ENCODE assay signal across 1 cellular context in genomic region chr11:61978703-61979661, GRCh38.
TF ChIP-seq lines count a peak whose summit lies in the region.

No MANE protein-coding gene starts in this region.

TF ChIP-seq in K562, 482 proteins besides CTCF, POLR2A, EP300 and RAD21 (continued from another document):
- TF ChIP-seq ZBTB40 (IDR thresholded peaks at IDR 0.05) (no peak), ZBTB40 (CRISPR knock-in tag; IDR thresholded peaks at IDR 0.05) (no peak), RBBP5 (IDR thresholded peaks at IDR 0.05; ENCODE audit: borderline replicate concordance, insufficient read depth, low read length, poor library complexity, severe bottlenecking) (no peak), GTF2E2 (tag; IDR thresholded peaks at IDR 0.05) (no peak), GTF2F1 (IDR thresholded peaks at IDR 0.05; ENCODE audit: low read depth, low read length) (no peak), ZBTB8A (IDR thresholded peaks at IDR 0.05; ENCODE audit: partially characterized antibody) (no peak), MXI1 (IDR thresholded peaks at IDR 0.05; ENCODE audit: low read depth, low read length) (no peak), PKNOX1 (IDR thresholded peaks at IDR 0.05) (peak; percentile 92), ZNF175 (CRISPR knock-in tag; IDR thresholded peaks at IDR 0.05; ENCODE audit: low read depth) (no peak), FOXA1 (IDR thresholded peaks at IDR 0.05; ENCODE audit: borderline replicate concordance) (no peak), CEBPB (tag; IDR thresholded peaks at IDR 0.05) (peak; percentile 89), SREBF2 (CRISPR knock-in tag; IDR thresholded peaks at IDR 0.05) (no peak), FOXK1 (CRISPR knock-in tag; IDR thresholded peaks at IDR 0.05; ENCODE audit: borderline replicate concordance) (no peak), RCOR1 (IDR thresholded peaks at IDR 0.05; ENCODE audit: borderline replicate concordance in 1 of 2, low read depth in 2 of 2, low read length in 2 of 2) (peak in 1 of 2 experiments; percentile 18; a peak in 1 of 4 replicates), SMAD3 (CRISPR knock-in tag; conservative IDR thresholded peaks at IDR 0.05) (no peak), FIP1L1 (IDR thresholded peaks at IDR 0.05; ENCODE audit: low read depth, low read length, poor library complexity, severe bottlenecking) (no peak), MBD1 (CRISPR knock-in tag; IDR thresholded peaks at IDR 0.05) (no peak), ZFPM2 (CRISPR knock-in tag; IDR thresholded peaks at IDR 0.05) (no peak), JUND (IDR thresholded peaks at IDR 0.05; ENCODE audit: borderline replicate concordance, low read depth, low read length) (peak; percentile 52; the same call in 1 of the 2 replicates), JUND (tag; IDR thresholded peaks at IDR 0.05; ENCODE audit: borderline replicate concordance, low read depth, low read length) (no peak; the same call in 2 of the 3 replicates), CBX5 (IDR thresholded peaks at IDR 0.05; ENCODE audit: borderline replicate concordance, low read depth) (no peak), ZNF436 (CRISPR knock-in tag; IDR thresholded peaks at IDR 0.05) (peak; percentile 78), TCF7L2 (IDR thresholded peaks at IDR 0.05; ENCODE audit: low read depth, low read length) (no peak), ELF4 (CRISPR knock-in tag; IDR thresholded peaks at IDR 0.05) (no peak), KLF13 (tag; IDR thresholded peaks at IDR 0.05; ENCODE audit: borderline replicate concordance, low read depth) (no peak), NCOA1 (IDR thresholded peaks at IDR 0.05; ENCODE audit: low read depth) (no peak), ATF7 (IDR thresholded peaks at IDR 0.05) (peak; percentile 37; the same call in 1 of the 2 replicates), BCOR (IDR thresholded peaks at IDR 0.05) (peak; percentile 37; the same call in 1 of the 2 replicates), ZFP36 (IDR thresholded peaks at IDR 0.05; ENCODE audit: low read depth, low read length, partially characterized antibody) (peak; percentile 98), CHAMP1 (IDR thresholded peaks at IDR 0.05) (no peak), PBX2 (CRISPR knock-in tag; IDR thresholded peaks at IDR 0.05; ENCODE audit: low read depth) (peak; percentile 42; the same call in 1 of the 2 replicates), PBX2 (tag; conservative IDR thresholded peaks at IDR 0.05; ENCODE audit: low read depth) (peak; percentile 72), YY1 (IDR thresholded peaks at IDR 0.05; ENCODE audit: borderline replicate concordance in 1 of 3, control insufficient read depth in 1 of 3, extremely low read depth in 1 of 3, insufficient read depth in 3 of 3, insufficient read length in 1 of 3, insufficient replicate concordance in 2 of 3, low read depth in 1 of 3, low read length in 2 of 3) (no peak), L3MBTL2 (IDR thresholded peaks at IDR 0.05) (peak; percentile 20; the same call in 1 of the 2 replicates), MTF1 (CRISPR knock-in tag; IDR thresholded peaks at IDR 0.05; ENCODE audit: borderline replicate concordance) (no peak), ILK (tag; IDR thresholded peaks at IDR 0.05; ENCODE audit: borderline replicate concordance, low read depth) (no peak), ILF3 (IDR thresholded peaks at IDR 0.05; ENCODE audit: borderline replicate concordance) (no peak), MEIS2 (IDR thresholded peaks at IDR 0.05; ENCODE audit: partially characterized antibody) (peak; percentile 58), MECOM (CRISPR knock-in tag; IDR thresholded peaks at IDR 0.05) (no peak)
